8 cellular contexts compared by ENCODE assay signal in the genomic region with DNA sequence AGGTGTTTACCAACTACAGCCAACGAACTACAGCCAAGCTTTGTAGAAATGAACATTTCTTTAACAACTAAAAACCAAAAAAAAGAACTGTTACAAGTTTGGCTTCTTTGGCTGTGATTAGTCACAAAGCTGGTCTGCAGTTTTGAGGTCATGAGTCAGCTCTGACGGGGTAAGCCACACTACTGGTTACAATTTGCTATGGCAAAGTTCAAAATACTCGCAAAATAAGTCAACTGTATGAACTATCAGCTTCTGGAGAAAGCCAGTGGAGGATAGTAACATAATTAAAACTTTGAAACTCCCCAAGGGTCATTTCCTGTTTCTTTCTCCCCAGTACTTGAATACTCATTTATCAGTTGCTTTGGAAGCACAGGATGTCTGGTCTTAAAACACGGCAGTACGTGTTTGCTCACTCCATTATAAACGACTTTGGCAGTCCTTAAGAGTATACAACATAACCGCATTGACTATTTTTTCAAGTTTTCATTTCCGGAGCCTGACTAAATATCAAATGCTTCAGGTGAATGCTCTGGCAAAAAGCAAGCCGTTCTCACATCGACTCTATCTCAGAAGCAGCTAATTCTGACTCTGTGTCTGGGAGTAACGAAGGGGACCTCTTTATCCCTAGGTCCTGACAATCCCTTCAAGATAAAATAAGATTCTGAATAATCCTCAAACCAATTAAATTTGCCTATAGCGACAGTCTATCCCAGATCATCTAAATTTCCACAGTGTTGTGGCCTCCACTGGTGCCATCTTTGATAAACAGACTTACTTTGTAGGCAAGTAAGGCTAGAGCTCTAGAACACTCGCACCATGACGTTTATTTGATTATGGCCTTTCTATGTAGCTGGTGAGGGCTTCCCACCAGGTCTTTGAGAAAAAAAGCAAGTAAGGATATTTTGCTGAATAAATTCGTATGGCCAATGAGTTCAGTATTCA. TPM values are rescaled to one million over a fixed set of nuclear protein-coding genes. Genes with fewer than 3 reads are reported as not detected.
A peak's percentile ranks its signal among the peaks of the same experiment; 100 is the strongest.
DNase-seq lines count a peak whose midpoint lies in the region; ATAC-seq, FAIRE-seq and TF ChIP-seq lines count a peak whose summit lies in the region.

No MANE protein-coding gene starts in this region.

- H3K9me3 ChIP-seq in A549 (no peaks in the 10 kb centered on the region), endocrine pancreas (ENCODE audit: control insufficient read depth, low read length) (no peaks in the 10 kb centered on the region)

- peak; percentile 62 to 87 for DNase-seq in A549 (ENCODE audit: low read depth in 1 of 2, low spot score in 1 of 2)
- peak; percentile 99 for DNase-seq in HT1080 (ENCODE audit: low read depth)
- peak; percentile 49 for DNase-seq in activated CD4-positive, CD25-positive, alpha-beta regulatory T cell treated with anti-CD3 and anti-CD28 coated beads, Interleukin-2, amount 50 U/mL, for 72 hours
- DNase-seq in progenitor cell of endocrine pancreas (ENCODE audit: low spot score, unreplicated experiment) = no peak
- no peak for DNase-seq in cortex of kidney (lab: John Stamatoyannopoulos, UW)

- peak overlapping the region; percentile 69 for H3K27ac Mint-ChIP-seq in progenitor cell of endocrine pancreas

- CTCF ChIA-PET in A549 (lab: Yijun Ruan, JAX) = interaction anchor here (0.7 to 3.4 kb wide), 6 partner anchors 10 to 309 kb away, joined by 3 to 12 read pairs (median 3); partner anchors contain the start of gene PHLDA1

- no peaks in the 10 kb centered on the region for H3K36me3 Mint-ChIP-seq in progenitor cell of endocrine pancreas (ENCODE audit: insufficient read depth)

- TF ChIP-seq POLR2A in A549 (IDR thresholded peaks at IDR 0.05; ENCODE audit: low read length) = no peak

- peak; percentile 56 to 61 for ATAC-seq in A549
- peak; percentile 67 for ATAC-seq in GM19351 (IDR thresholded peaks at IDR 0.05; ENCODE audit: unreplicated experiment)
- no peak for ATAC-seq in GM18519 (IDR thresholded peaks at IDR 0.05; ENCODE audit: low FRiP score, unreplicated experiment)

- TF ChIP-seq EP300 in A549 (IDR thresholded peaks at IDR 0.05) = peak in 1 of 2 experiments; percentile 34; a peak in 1 of 5 replicates

- H3K4me3 ChIP-seq in A549 (no peak overlapping the region; the same call in 2 of the 3 replicates), endocrine pancreas (ENCODE audit: control insufficient read depth, insufficient read depth, low read length) (peak overlapping the region; percentile 31)

- FAIRE-seq in A549 (lab: Jason Lieb, UNC) = no peak

- H3K27ac ChIP-seq in A549 = peak overlapping the region; percentile 91 to 92

- H3K4me1 Mint-ChIP-seq in progenitor cell of endocrine pancreas (ENCODE audit: low read depth) = peaks cover 24% of the 10 kb centered on the region

- POLR2A ChIA-PET in A549 (lab: Yijun Ruan, JAX) = interaction anchor here (1.0 to 3.8 kb wide), 6 partner anchors 10 to 494 kb away, joined by 3 to 45 read pairs (median 4); partner anchors contain the start of gene PHLDA1

- TF ChIP-seq CTCF in A549 (IDR thresholded peaks at IDR 0.05) (no peak), progenitor cell of endocrine pancreas (IDR thresholded peaks at IDR 0.05; ENCODE audit: unreplicated experiment) (no peak)

- no peak overlapping the region for H3K9ac ChIP-seq in endocrine pancreas (ENCODE audit: control insufficient read depth, insufficient read depth, low read length)

- peaks cover 2% of the 10 kb centered on the region for H3K27me3 ChIP-seq in endocrine pancreas (ENCODE audit: control insufficient read depth, insufficient read depth, low read length)

- no peaks in the 10 kb centered on the region for H3K27me3 Mint-ChIP-seq in progenitor cell of endocrine pancreas

- no peak overlapping the region for H3K4me3 Mint-ChIP-seq in progenitor cell of endocrine pancreas (ENCODE audit: low read depth)

- TF ChIP-seq RAD21 in A549 (conservative IDR thresholded peaks at IDR 0.05 in 1 of 2, IDR thresholded peaks at IDR 0.05 in 1 of 2) = peak in 1 of 2 experiments; percentile 29; a peak in 1 of 5 replicates

- peaks cover 63% of the 10 kb centered on the region for H3K4me1 ChIP-seq in A549
- peaks cover 5% of the 10 kb centered on the region for H3K4me1 ChIP-seq in endocrine pancreas (ENCODE audit: control insufficient read depth, insufficient read depth, low read length)

- 30% methylated on average over 15 of the region's 15 CpGs for WGBS in A549 (ENCODE audit: missing lambda C conversion rate)

- no peaks in the 10 kb centered on the region for H3K36me3 ChIP-seq in endocrine pancreas (ENCODE audit: control insufficient read depth, insufficient read depth, low read length)

- peak overlapping the region; percentile 58 for H3K4me2 ChIP-seq in A549

- no peaks in the 10 kb centered on the region for H3K9me3 Mint-ChIP-seq in progenitor cell of endocrine pancreas (ENCODE audit: low read depth)

TF ChIP-seq in A549, 52 proteins besides CTCF, POLR2A, EP300 and RAD21 (continues in another document):
- TF ChIP-seq SREBF2 (IDR thresholded peaks at IDR 0.05) (no peak), KDM5A (IDR thresholded peaks at IDR 0.05) (no peak), EHMT2 (IDR thresholded peaks at IDR 0.05; ENCODE audit: low read depth) (0 out of 2 replicates have a peak, but pooled peaks have one; percentile 15), TP53 (CRISPR knock-in tag; IDR thresholded peaks at IDR 0.05) (no peak), ESRRA (IDR thresholded peaks at IDR 0.05; ENCODE audit: borderline replicate concordance, low read length) (no peak), MAX (IDR thresholded peaks at IDR 0.05) (peak; percentile 37; the same call in 1 of the 2 replicates), MAFK (IDR thresholded peaks at IDR 0.05; ENCODE audit: partially characterized antibody) (peak; percentile 32), NFE2L2 (conservative IDR thresholded peaks at IDR 0.05; ENCODE audit: low read length) (no peak), ELK1 (IDR thresholded peaks at IDR 0.05; ENCODE audit: low read depth, low read length) (no peak), TFCP2L1 (CRISPR knock-in tag; IDR thresholded peaks at IDR 0.05) (no peak), RFX5 (IDR thresholded peaks at IDR 0.05) (no peak), ZFP36 (IDR thresholded peaks at IDR 0.05; ENCODE audit: borderline replicate concordance, partially characterized antibody) (no peak), HOXB5 (CRISPR knock-in tag; IDR thresholded peaks at IDR 0.05) (peak; percentile 55), NR3C1 (IDR thresholded peaks at IDR 0.05) (no peak), POLR2AphosphoS2 (conservative IDR thresholded peaks at IDR 0.05; ENCODE audit: low read length) (no peak), JUN (IDR thresholded peaks at IDR 0.05) (peak in 1 of 2 experiments; percentile 79; a peak in 3 of 5 replicates), EHF (CRISPR knock-in tag; IDR thresholded peaks at IDR 0.05) (peak; percentile 72), FOSB (CRISPR knock-in tag; IDR thresholded peaks at IDR 0.05) (peak; percentile 20; the same call in 1 of the 2 replicates), ZNF302 (CRISPR knock-in tag; IDR thresholded peaks at IDR 0.05) (peak; percentile 66), JUNB (IDR thresholded peaks at IDR 0.05) (peak; percentile 75), ZSCAN20 (CRISPR knock-in tag; IDR thresholded peaks at IDR 0.05) (peak; percentile 4; the same call in 1 of the 2 replicates), PBX3 (IDR thresholded peaks at IDR 0.05) (no peak)
- TF ChIP-seq, protein P1, sequence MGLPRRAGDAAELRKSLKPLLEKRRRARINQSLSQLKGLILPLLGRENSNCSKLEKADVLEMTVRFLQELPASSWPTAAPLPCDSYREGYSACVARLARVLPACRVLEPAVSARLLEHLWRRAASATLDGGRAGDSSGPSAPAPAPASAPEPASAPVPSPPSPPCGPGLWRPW (IDR thresholded peaks at IDR 0.05) = no peak

RNA-seq across cellular contexts. Expression of gene PHLDA1, which starts 10.6 kb away (rescaled TPM):
- polyA plus RNA-seq in A549 (2011; rRNA removed) (54.1 and 71.6 TPM in 2 replicates), A549 (2017; fragmentation: RNase III; extraction: RNeasy Plus Mini Kit Qiagen cat#74134 plus additional on column Dnase treatment) (32.7 to 43.1 TPM (median 39.3 TPM) in 3 replicates)
- polyA plus RNA-seq in A549 (2012; cell fraction: cytosol; rRNA removed) = 34.1 and 42.4 TPM in 2 replicates
- polyA plus RNA-seq in A549 (2012; cell fraction: nucleus; rRNA removed) = 42.2 and 45.0 TPM in 2 replicates
- 44.3 and 53.0 TPM in 2 replicates for polyA minus RNA-seq in A549 (2011; rRNA and poly(A)+ RNA removed)
- 155 and 184 TPM in 2 replicates for total RNA-seq in HT1080 (2014; rRNA removed; shearing (Covaris generic))
- 274 and 370 TPM in 2 replicates for polyA plus RNA-seq in HT1080 (2015; cell fraction: cytosol; rRNA removed)
- polyA plus RNA-seq in HT1080 (2015; cell fraction: nucleus; rRNA removed) = 246 and 289 TPM in 2 replicates
- total RNA-seq in progenitor cell of endocrine pancreas = 45.4 and 47.4 TPM in 2 replicates

Comparison
In these comparisons a context has a peak if more than half of its experiments do, and no peak if none do; other contexts are left out.
1. DNase-seq: peak in A549 (2 of 2), HT1080 (single experiment) and activated CD4-positive, CD25-positive, alpha-beta regulatory T cell treated with anti-CD3 and anti-CD28 coated beads, Interleukin-2, amount 50 U/mL, for 72 hours (single experiment); none in progenitor cell of endocrine pancreas (single experiment) and cortex of kidney (single experiment).